In the genomic region with DNA sequence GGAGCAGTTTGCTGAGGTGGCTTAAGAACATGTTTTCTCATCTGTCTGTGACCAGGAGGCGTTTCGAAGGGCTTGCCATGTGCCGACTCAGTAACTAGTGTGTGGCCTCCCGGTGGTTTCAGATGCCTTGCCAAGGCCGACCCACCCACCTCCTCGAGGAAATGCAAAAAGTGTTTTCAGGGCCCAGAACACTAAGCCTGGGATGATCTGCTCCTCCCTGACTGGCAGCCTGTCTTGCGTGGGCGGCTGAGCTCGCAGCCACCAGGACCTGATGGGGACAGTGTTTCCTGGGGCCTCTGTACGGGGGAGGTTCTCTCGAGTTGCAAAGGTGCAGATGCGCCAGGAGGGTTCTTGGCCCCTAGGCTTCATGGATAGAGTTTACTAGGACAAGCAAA, we compare ENCODE assay signal across 11 cellular contexts.
DNase-seq lines count a peak whose midpoint lies in the region; TF ChIP-seq lines count a peak whose summit lies in the region.
"Had no signal": no experiment of that assay in that cellular context is flagged by ENCODE, and none has a peak within 500 bp of the region (broad histone marks: within the 10 kb centered on the region; RNA-seq: fewer than 3 reads in every experiment).

No MANE protein-coding gene starts in this region.

- no peak overlapping the region for H4K5ac ChIP-seq in H9 (ENCODE audit: insufficient read length, low read depth, low read length)

- no peaks in the 10 kb centered on the region for H3K23me2 ChIP-seq in H9 (ENCODE audit: insufficient read length, low read depth, low read length, poor library complexity, severe bottlenecking)

- peak overlapping the region; percentile 38 to 93 (median 85); a peak in 5 of 7 replicates for H3K27ac Mint-ChIP-seq in H9
- H3K27ac Mint-ChIP-seq: stimulated activated effector memory CD8-positive, alpha-beta T cell treated with anti-CD3 and anti-CD28 coated beads, Interleukin-12 subunit alpha, Interleukin-12 subunit beta, amount 100 ng/mL, for 72 hours had no signal

- H2BK20ac ChIP-seq in H9 (ENCODE audit: low read depth, low read length, poor library complexity, severe bottlenecking): no peak overlapping the region

- CTCF ChIA-PET in RWPE1 (lab: Yijun Ruan, JAX): no interaction called here

- H4K91ac ChIP-seq in H9 (ENCODE audit: insufficient read length, low read depth, low read length): no peak overlapping the region

- H3K4me1 ChIP-seq in H9 (ENCODE audit: insufficient read depth, low read length) (peaks cover 16% of the 10 kb centered on the region; the same call in 1 of the 2 replicates), adipocyte (ENCODE audit: control insufficient read depth, insufficient read depth, low read length) (peaks cover 31% of the 10 kb centered on the region), stomach smooth muscle (ENCODE audit: control insufficient read depth, insufficient read depth, low read length) (peaks cover 61% of the 10 kb centered on the region)

- no peak overlapping the region for H2BK15ac ChIP-seq in H9 (ENCODE audit: low read depth, low read length)

- H2AFZ ChIP-seq in H9 (ENCODE audit: low read length): no peak overlapping the region

- H4K8ac ChIP-seq in H9 (replicated peaks; ENCODE audit: insufficient read length, low read depth, low read length): no peak overlapping the region

- no peaks in the 10 kb centered on the region; the same call in 1 of the 2 replicates for H3K27me3 Mint-ChIP-seq in H9 (ENCODE audit: low read depth)

- H3K4me2 ChIP-seq in H9 (ENCODE audit: insufficient read depth, insufficient read length, low read length): no peak overlapping the region
- H3K4me2 ChIP-seq: SK-N-SH had no signal

- no CpG with 5 or more reads among the region's 12 CpGs for whole genome bisulfite sequencing in H9 (ENCODE audit: extremely low coverage, insufficient read length, low lambda C conversion rate)

- H3K4ac ChIP-seq in H9 (ENCODE audit: low read depth, low read length): no peak overlapping the region

- H3K27me3 ChIP-seq in H9 (ENCODE audit: insufficient read depth, low read length) (no peaks in the 10 kb centered on the region), adipocyte (replicated peaks; ENCODE audit: control insufficient read depth, insufficient read depth, low read length) (no peaks in the 10 kb centered on the region), stomach smooth muscle (ENCODE audit: control insufficient read depth in 1 of 2, insufficient read depth in 2 of 2, low read length in 2 of 2) (no peaks in the 10 kb centered on the region)

- H3K9me3 ChIP-seq in H9 (ENCODE audit: control insufficient read depth, low read depth, low read length) (no peaks in the 10 kb centered on the region), adipocyte (ENCODE audit: control insufficient read depth, low read length) (no peaks in the 10 kb centered on the region), stomach smooth muscle (ENCODE audit: control insufficient read depth in 2 of 2, low read length in 2 of 2) (no peaks in the 10 kb centered on the region)
- H3K9me3 ChIP-seq: SK-N-SH had no signal

- H3K36me3 Mint-ChIP-seq in H9 (ENCODE audit: insufficient read depth in 1 of 3, low read depth in 3 of 3): peaks cover 1 to 12% (median 6%) of the 10 kb centered on the region in 3 experiments; a peak in 4 of 7 replicates
- H3K36me3 Mint-ChIP-seq: stimulated activated effector memory CD8-positive, alpha-beta T cell treated with anti-CD3 and anti-CD28 coated beads, Interleukin-12 subunit alpha, Interleukin-12 subunit beta, amount 100 ng/mL, for 72 hours had no signal

- POLR2A ChIA-PET in RWPE1 (lab: Yijun Ruan, JAX; ENCODE audit: low non-redundant PET): no interaction called here

- no peaks in the 10 kb centered on the region for H3K9me3 Mint-ChIP-seq in H9
- H3K9me3 Mint-ChIP-seq: stimulated activated effector memory CD8-positive, alpha-beta T cell treated with anti-CD3 and anti-CD28 coated beads, Interleukin-12 subunit alpha, Interleukin-12 subunit beta, amount 100 ng/mL, for 72 hours had no signal

- no peak overlapping the region for H3T11ph ChIP-seq in H9 (ENCODE audit: low read length)

- H3K4me3 Mint-ChIP-seq in H9: peak overlapping the region in 1 of 2 experiments; percentile 25; a peak in 2 of 5 replicates
- H3K4me3 Mint-ChIP-seq: stimulated activated effector memory CD8-positive, alpha-beta T cell treated with anti-CD3 and anti-CD28 coated beads, Interleukin-12 subunit alpha, Interleukin-12 subunit beta, amount 100 ng/mL, for 72 hours had no signal

- no peak overlapping the region for H3K56ac ChIP-seq in H9 (ENCODE audit: insufficient read length, low read depth, low read length)

- H4K20me1 ChIP-seq in H9 (ENCODE audit: control insufficient read depth, insufficient read depth, insufficient read length): no peaks in the 10 kb centered on the region

- H3K18ac ChIP-seq in H9 (ENCODE audit: insufficient read length, low read depth, low read length): no peak overlapping the region

- H2AK5ac ChIP-seq in H9 (ENCODE audit: insufficient read length, low read length): no peak overlapping the region

- no peak overlapping the region for H2BK12ac ChIP-seq in H9 (ENCODE audit: insufficient read length, low read depth, low read length)

- no peaks in the 10 kb centered on the region for H3K79me1 ChIP-seq in H9 (ENCODE audit: insufficient read depth, low read depth, low read length, poor library complexity, severe bottlenecking)

- H3K4me3 ChIP-seq in adipocyte (ENCODE audit: low read length) (no peak overlapping the region), stomach smooth muscle (ENCODE audit: low read length in 2 of 2) (peak overlapping the region; percentile 74 to 77)
- H3K4me3 ChIP-seq: skin epidermis had no signal

- H3K9ac ChIP-seq in H9 (ENCODE audit: extremely low read depth, insufficient read length, low read length) (no peak overlapping the region), adipocyte (ENCODE audit: low read length) (no peak overlapping the region), stomach smooth muscle (ENCODE audit: low read length in 2 of 2) (peak overlapping the region; percentile 63 to 80)
- H3K9ac ChIP-seq: SK-N-SH had no signal

- no peaks in the 10 kb centered on the region for H3K79me2 ChIP-seq in H9 (ENCODE audit: insufficient read depth, low read length)

- H2BK120ac ChIP-seq in H9 (ENCODE audit: low read depth, low read length, poor library complexity, severe bottlenecking): no peak overlapping the region

- TF ChIP-seq CTCF in H9 (conservative IDR thresholded peaks at IDR 0.05) (no peak), RWPE1 (conservative IDR thresholded peaks at IDR 0.05; ENCODE audit: low read depth) (no peak)

- H3K4me1 Mint-ChIP-seq in H9: peaks cover 66 to 80% of the 10 kb centered on the region in 2 experiments
- H3K4me1 Mint-ChIP-seq: stimulated activated effector memory CD8-positive, alpha-beta T cell treated with anti-CD3 and anti-CD28 coated beads, Interleukin-12 subunit alpha, Interleukin-12 subunit beta, amount 100 ng/mL, for 72 hours had no signal

- H3K23ac ChIP-seq in H9 (ENCODE audit: insufficient read length, low read depth, low read length): no peak overlapping the region

- no peak overlapping the region for H2BK5ac ChIP-seq in H9 (ENCODE audit: insufficient read length, low read length)

- H3K27ac ChIP-seq in H9 (ENCODE audit: insufficient read length, low read depth, low read length): no peak overlapping the region
- peak overlapping the region; percentile 82 for H3K27ac ChIP-seq in stomach smooth muscle (ENCODE audit: low read length)
- no peak overlapping the region for H3K27ac ChIP-seq in RWPE1

- H3K14ac ChIP-seq in H9 (ENCODE audit: insufficient read depth, low read length): no peak overlapping the region

- H3K36me3 ChIP-seq in adipocyte (ENCODE audit: control insufficient read depth, insufficient read depth, low read length, severe bottlenecking) (no peaks in the 10 kb centered on the region), stomach smooth muscle (ENCODE audit: control insufficient read depth in 2 of 2, insufficient read depth in 2 of 2, low read length in 2 of 2) (no peaks in the 10 kb centered on the region)

- DNase-seq in H9 (no peak), adipocyte (ENCODE audit: low read depth) (peak; percentile 70), iris pigment epithelial cell (ENCODE audit: low read depth) (peak; percentile 71), RWPE1 (ENCODE audit: low spot score) (no peak), cerebellar nuclear complex (lab: John Stamatoyannopoulos, UW) (no peak), RKO (ENCODE audit: low spot score) (no peak)
- DNase-seq: GDM1 had no signal

Comparison
In these comparisons a context has a peak if more than half of its experiments do, and no peak if none do; other contexts are left out.
1. DNase-seq: peak in adipocyte (single experiment) and iris pigment epithelial cell (single experiment); none in H9 (single experiment), RWPE1 (single experiment), cerebellar nuclear complex (0 of 2) and RKO (single experiment).
2. H3K9ac ChIP-seq: peak in stomach smooth muscle (2 of 2); none in H9 (single experiment) and adipocyte (single experiment).